Comparison of ENCODE assay signal across 8 cellular contexts in genomic region chr20:33662172-33662571, GRCh38. TPM values are rescaled to one million over a fixed set of nuclear protein-coding genes. Genes with fewer than 3 reads are reported as not detected.
A peak's percentile ranks its signal among the peaks of the same experiment; 100 is the strongest.
DNase-seq lines count a peak whose midpoint lies in the region; ATAC-seq and TF ChIP-seq lines count a peak whose summit lies in the region.

TSS of gene C20orf144 (plus strand) at chr20:33662327. CDS start at chr20:33662346, 19 bp downstream.

- H3K4me1 Mint-ChIP-seq in CD4-positive, alpha-beta T cell (ENCODE audit: low read depth) = peaks cover 35% of the 10 kb centered on the region

- H3K4me1 ChIP-seq in PC-9 (replicated peaks; ENCODE audit: insufficient read depth) = peaks cover 26% of the 10 kb centered on the region; the same call in 1 of the 2 replicates
- peaks cover 29 to 30% of the 10 kb centered on the region in 2 experiments for H3K4me1 ChIP-seq in neutrophil (ENCODE audit: control insufficient read depth in 1 of 2, insufficient read depth in 1 of 2, low read depth in 1 of 2, low read length in 1 of 2)

- H3K27me3 Mint-ChIP-seq in CD4-positive, alpha-beta T cell = no peaks in the 10 kb centered on the region

- no peaks in the 10 kb centered on the region for H3K27me3 ChIP-seq in CD4-positive, alpha-beta T cell (ENCODE audit: control insufficient read depth, insufficient read depth, low read length)
- H3K27me3 ChIP-seq in PC-9 (ENCODE audit: insufficient read depth, low read depth) (no peaks in the 10 kb centered on the region), neutrophil (no peaks in the 10 kb centered on the region)

- POLR2A ChIA-PET in CD4-positive, alpha-beta T cell (lab: Charles Lee) = interaction anchor here (1.1 to 3.3 kb wide), 4 partner anchors 18 to 220 kb away, joined by 3 to 26 read pairs (median 12); partner anchors contain the start of gene ZNF341
- POLR2A ChIA-PET in PC-9 (lab: Charles Lee; ENCODE audit: unreplicated experiment) = no interaction called here

- TF ChIP-seq CTCF in CD4-positive, alpha-beta T cell (IDR thresholded peaks at IDR 0.05) = no peak
- TF ChIP-seq CTCF in PC-9 (conservative IDR thresholded peaks at IDR 0.05) = no peak
- TF ChIP-seq CTCF in epithelial cell of esophagus (IDR thresholded peaks at IDR 0.05; ENCODE audit: insufficient read depth, low read depth, low read length, missing control alignments) = no peak
- no peak for TF ChIP-seq CTCF in neutrophil (IDR thresholded peaks at IDR 0.05)
- no peak for TF ChIP-seq CTCF in omental fat pad (IDR thresholded peaks at IDR 0.05)

- H3K27ac Mint-ChIP-seq in CD4-positive, alpha-beta T cell = peak within 1 kb of the TSS; percentile 83

- H3K9me3 Mint-ChIP-seq in CD4-positive, alpha-beta T cell = no peaks in the 10 kb centered on the region

- peaks cover 29% of the 10 kb centered on the region; the same call in 1 of the 2 replicates for H3F3A ChIP-seq in PC-9 (ENCODE audit: insufficient read depth, low read depth)

- H3K79me2 ChIP-seq in PC-9 (ENCODE audit: low read depth) = no peaks in the 10 kb centered on the region; the same call in none of the 2 replicates

- H3K4me3 Mint-ChIP-seq in CD4-positive, alpha-beta T cell = peak within 1 kb of the TSS; percentile 88

- ATAC-seq in CD4-positive, alpha-beta T cell (ENCODE audit: poor library complexity) = no peak
- ATAC-seq in HG02623 (IDR thresholded peaks at IDR 0.05; ENCODE audit: unreplicated experiment) (no peak), omental fat pad (ENCODE audit: low FRiP score) (no peak)

- H4K20me1 ChIP-seq in PC-9 (ENCODE audit: insufficient read depth) = no peaks in the 10 kb centered on the region

- no peak for DNase-seq in CD4-positive, alpha-beta T cell
- DNase-seq in PC-9 (no peak), epithelial cell of esophagus (ENCODE audit: low read depth) (no peak), NCI-H69 (lab: John Stamatoyannopoulos, UW) (no peak), G401 (ENCODE audit: low spot score) (no peak), omental fat pad (ENCODE audit: low spot score) (no peak)

- in situ Hi-C loops in G401 (cut with HindIII; ENCODE audit: low sequenced_read_pairs) = no loop called here

- peak within 1 kb of the TSS; percentile 90 for H3K4me2 ChIP-seq in PC-9

- intact Hi-C loops in CD4-positive, alpha-beta T cell (cut with DNase I, micrococcal nuclease) = loop anchor here (5.0 to 10.0 kb wide), 6 partner anchors 73 to 1707 kb away; partner anchors contain the start of genes CDK5RAP1 (in 1 of the 2), DYNLRB1 (in 1 of the 2), PDRG1 (in 1 of the 2) and SNTA1 (in 1 of the 2)
- intact Hi-C loops in PC-9 (cut with micrococcal nuclease; ENCODE audit: unreplicated experiment) = loop anchor here (10.0 kb wide), 1 partner anchor 333 kb away; the partner anchor contains the start of gene RALY

- no TSS peak for BruUV-seq in PC-9 (replicated peaks; lab: Mats Ljungman, UMichigan)

- CTCF ChIA-PET in CD4-positive, alpha-beta T cell (lab: Charles Lee) = interaction anchor here (1.7 kb wide), 1 partner anchor 70 kb away, joined by 6 read pairs; no protein-coding TSS in a partner anchor
- CTCF ChIA-PET in PC-9 (lab: Charles Lee) = no interaction called here

- no peaks in the 10 kb centered on the region for H3K36me3 ChIP-seq in PC-9 (ENCODE audit: low read depth)
- H3K36me3 ChIP-seq in neutrophil = no peaks in the 10 kb centered on the region

- H3K27ac ChIP-seq in CD4-positive, alpha-beta T cell (ENCODE audit: low read depth, low read length) = peak within 1 kb of the TSS; percentile 88
- H3K27ac ChIP-seq in PC-9 (no peak within 1 kb of the TSS), neutrophil (peak within 1 kb of the TSS; percentile 89)

- H3K36me3 Mint-ChIP-seq in CD4-positive, alpha-beta T cell (ENCODE audit: low read depth) = no peaks in the 10 kb centered on the region

- no peaks in the 10 kb centered on the region for H3K9me2 ChIP-seq in PC-9 (ENCODE audit: insufficient read depth)

- H3K4me3 ChIP-seq in PC-9 (peak within 1 kb of the TSS; percentile 78), epithelial cell of esophagus (ENCODE audit: low read length) (peak within 1 kb of the TSS; percentile 68), neutrophil (ENCODE audit: low read depth in 1 of 2, low read length in 1 of 2) (peak within 1 kb of the TSS; percentile 78 to 86)

- no peaks in the 10 kb centered on the region for H3K9me3 ChIP-seq in CD4-positive, alpha-beta T cell (ENCODE audit: control insufficient read depth, low read length)
- H3K9me3 ChIP-seq in PC-9 (ENCODE audit: insufficient read depth, low read depth) (no peaks in the 10 kb centered on the region), neutrophil (no peaks in the 10 kb centered on the region)

- peak within 1 kb of the TSS; percentile 66 for H2AFZ ChIP-seq in PC-9

RNA-seq across cellular contexts. Expression of gene C20orf144, which starts in this region (rescaled TPM):
- under 1 TPM; 0.17 to 0.19 TPM for total RNA-seq in CD4-positive, alpha-beta T cell
- 0.18 and 0.20 TPM in 2 replicates for total RNA-seq in PC-9 (2021)
- total RNA-seq in G401 (2014; rRNA removed; shearing (Covaris generic)) = 0.20 TPM in 1 of 2 replicates, not detected in the other
- not detected for total RNA-seq in omental fat pad
